ENCODE assay signal across 20 cellular contexts in the genomic region with DNA sequence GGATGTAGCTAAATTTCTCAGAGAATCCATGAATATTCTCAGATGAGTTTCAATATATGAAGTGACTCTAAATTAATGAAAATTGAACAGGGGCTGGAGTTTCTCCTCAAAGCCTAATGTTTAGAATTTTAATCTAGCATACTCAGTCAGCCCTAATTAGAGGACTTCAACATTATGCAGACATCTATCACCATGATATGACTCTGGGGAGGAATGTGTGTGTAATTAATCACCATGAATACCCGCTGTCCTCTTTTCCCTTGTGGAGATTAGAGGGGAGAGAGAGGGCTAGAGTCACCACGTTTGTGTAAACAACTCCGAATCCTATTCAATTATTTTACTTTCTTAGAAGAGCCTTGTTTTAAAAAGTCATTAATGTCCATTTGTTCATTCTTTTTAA.
DNase-seq lines count a peak whose midpoint lies in the region; ATAC-seq and TF ChIP-seq lines count a peak whose summit lies in the region.
"Had no signal": no experiment of that assay in that cellular context is flagged by ENCODE, and none has a peak within 500 bp of the region (broad histone marks: within the 10 kb centered on the region; RNA-seq: fewer than 3 reads in every experiment).

No MANE protein-coding gene starts in this region.

- no peaks in the 10 kb centered on the region for H3K9me3 ChIP-seq in left lung
- no peaks in the 10 kb centered on the region for H3K9me3 ChIP-seq in effector memory CD4-positive, alpha-beta T cell (ENCODE audit: control insufficient read depth, low read length)
- H3K9me3 ChIP-seq: BLaER1 treated with 17β-estradiol and CSF1 and Interleukin-3, amounts not matched to agents 10 nM and 100 nM; Caco-2; HAP-1; SJSA1 had no signal

- H3K79me1 ChIP-seq in mesendoderm (ENCODE audit: low read length) = no peaks in the 10 kb centered on the region

- H3K27ac ChIP-seq in GM23338 (ENCODE audit: low read depth) = no peak overlapping the region
- no peak overlapping the region for H3K27ac ChIP-seq in mesendoderm (ENCODE audit: low read depth, low read length)
- no peak overlapping the region for H3K27ac ChIP-seq in left lung
- no peak overlapping the region for H3K27ac ChIP-seq in effector memory CD4-positive, alpha-beta T cell (ENCODE audit: insufficient read depth, low read length, poor library complexity, severe bottlenecking)
- H3K27ac ChIP-seq: BLaER1 treated with 17β-estradiol and CSF1 and Interleukin-3, amounts not matched to agents 10 nM and 100 nM; SJSA1 had no signal

- no peak overlapping the region for H3K56ac ChIP-seq in mesendoderm (ENCODE audit: low read length)

- H3K27me3 Mint-ChIP-seq in GM23338 (ENCODE audit: insufficient read depth, low read depth, poor library complexity) = peaks cover 8% of the 10 kb centered on the region
- H3K27me3 Mint-ChIP-seq: CD4-positive, alpha-beta memory T cell had no signal

- no peak overlapping the region for H3K23ac ChIP-seq in mesendoderm (ENCODE audit: low read length)

- H3K79me2 ChIP-seq in GM23338 (replicated peaks; ENCODE audit: insufficient read depth) = no peaks in the 10 kb centered on the region
- H3K79me2 ChIP-seq in mesendoderm (ENCODE audit: control insufficient read depth, insufficient read depth, low read length) = no peaks in the 10 kb centered on the region

- H3K9me3 Mint-ChIP-seq in GM23338 = no peaks in the 10 kb centered on the region

- H3K36me3 Mint-ChIP-seq in GM23338 (ENCODE audit: low read depth) = peaks cover 3% of the 10 kb centered on the region; the same call in 1 of the 3 replicates
- H3K36me3 Mint-ChIP-seq: CD4-positive, alpha-beta memory T cell had no signal

- peaks cover 17% of the 10 kb centered on the region for H3K4me1 Mint-ChIP-seq in GM23338
- H3K4me1 Mint-ChIP-seq: CD4-positive, alpha-beta memory T cell had no signal

- TF ChIP-seq CTCF in GM23338 (conservative IDR thresholded peaks at IDR 0.05; ENCODE audit: low read depth in 2 of 2) (no peak), left lung (IDR thresholded peaks at IDR 0.05) (no peak)

- H3K27ac Mint-ChIP-seq in GM23338 = no peak overlapping the region
- H3K27ac Mint-ChIP-seq: CD4-positive, alpha-beta memory T cell had no signal

- H3K36me3 ChIP-seq in GM23338 (ENCODE audit: insufficient read depth) (no peaks in the 10 kb centered on the region), mesendoderm (ENCODE audit: control insufficient read depth, insufficient read depth, low read length) (no peaks in the 10 kb centered on the region), left lung (no peaks in the 10 kb centered on the region)
- H3K36me3 ChIP-seq in effector memory CD4-positive, alpha-beta T cell (ENCODE audit: control insufficient read depth, insufficient read depth, low read length) = no peaks in the 10 kb centered on the region
- H3K36me3 ChIP-seq: BLaER1 treated with 17β-estradiol and CSF1 and Interleukin-3, amounts not matched to agents 10 nM and 100 nM; HAP-1; SJSA1 had no signal

- no peak overlapping the region for H2BK5ac ChIP-seq in mesendoderm (ENCODE audit: low read length)

- no CpG with 5 or more reads among the region's 3 CpGs for WGBS in mesendoderm (ENCODE audit: extremely low coverage, insufficient coverage, low lambda C conversion rate)

- H2AFZ ChIP-seq in GM23338 = no peak overlapping the region

- no peak overlapping the region for H3K18ac ChIP-seq in mesendoderm (ENCODE audit: low read length)

- H4K20me1 ChIP-seq in GM23338 (replicated peaks; ENCODE audit: insufficient read depth) = no peaks in the 10 kb centered on the region
- H4K20me1 ChIP-seq: BLaER1 treated with 17β-estradiol and CSF1 and Interleukin-3, amounts not matched to agents 10 nM and 100 nM had no signal

- no peaks in the 10 kb centered on the region for H3K9me2 ChIP-seq in GM23338 (ENCODE audit: insufficient read depth)

- no peak overlapping the region for H3K4me3 Mint-ChIP-seq in GM23338
- H3K4me3 Mint-ChIP-seq: CD4-positive, alpha-beta memory T cell had no signal

- no peak overlapping the region for H3K4me3 ChIP-seq in GM23338
- no peak overlapping the region for H3K4me3 ChIP-seq in mesendoderm (ENCODE audit: low read length)
- no peak overlapping the region for H3K4me3 ChIP-seq in left lung
- no peak overlapping the region for H3K4me3 ChIP-seq in effector memory CD4-positive, alpha-beta T cell (ENCODE audit: insufficient read depth, low read depth, low read length, poor library complexity, severe bottlenecking)
- H3K4me3 ChIP-seq: BLaER1 treated with 17β-estradiol and CSF1 and Interleukin-3, amounts not matched to agents 10 nM and 100 nM; HAP-1; SJSA1 had no signal

- no peak overlapping the region for H2AK5ac ChIP-seq in mesendoderm (ENCODE audit: low read length)

- intact Hi-C loops in left lung (cut with DNase I) = no loop called here

- peak overlapping the region; percentile 36 for H2BK15ac ChIP-seq in mesendoderm (replicated peaks; ENCODE audit: low read depth)

- no peaks in the 10 kb centered on the region for H3K27me3 ChIP-seq in GM23338 (ENCODE audit: insufficient read depth)
- no peaks in the 10 kb centered on the region for H3K27me3 ChIP-seq in mesendoderm (ENCODE audit: insufficient read depth, low read length, poor library complexity)
- no peaks in the 10 kb centered on the region for H3K27me3 ChIP-seq in left lung
- H3K27me3 ChIP-seq in effector memory CD4-positive, alpha-beta T cell (replicated peaks; ENCODE audit: control insufficient read depth, insufficient read depth, low read length, poor library complexity, severe bottlenecking) = no peaks in the 10 kb centered on the region
- H3K27me3 ChIP-seq: BLaER1 treated with 17β-estradiol and CSF1 and Interleukin-3, amounts not matched to agents 10 nM and 100 nM; SJSA1 had no signal

- H3K4ac ChIP-seq in mesendoderm (ENCODE audit: low read depth, low read length) = no peak overlapping the region

- H3K4me1 ChIP-seq in GM23338 (ENCODE audit: insufficient read depth) (peaks cover 16% of the 10 kb centered on the region), mesendoderm (ENCODE audit: control insufficient read depth, low read depth, low read length) (peaks cover 2% of the 10 kb centered on the region), left lung (no peaks in the 10 kb centered on the region)
- no peaks in the 10 kb centered on the region for H3K4me1 ChIP-seq in effector memory CD4-positive, alpha-beta T cell (ENCODE audit: control insufficient read depth, insufficient read depth, low read length, poor library complexity, severe bottlenecking)
- H3K4me1 ChIP-seq: BLaER1 treated with 17β-estradiol and CSF1 and Interleukin-3, amounts not matched to agents 10 nM and 100 nM; Caco-2; HAP-1; SJSA1 had no signal

- ATAC-seq in GM23338 (peak; percentile 47), left lung (no peak), HG03520 (IDR thresholded peaks at IDR 0.05; ENCODE audit: unreplicated experiment) (no peak)

- no peak overlapping the region for H4K8ac ChIP-seq in mesendoderm (ENCODE audit: low read depth, low read length)

- no peak overlapping the region for H3K9ac ChIP-seq in mesendoderm (ENCODE audit: low read length)
- H3K9ac ChIP-seq: BLaER1 treated with 17β-estradiol and CSF1 and Interleukin-3, amounts not matched to agents 10 nM and 100 nM had no signal

- no peaks in the 10 kb centered on the region for H3F3A ChIP-seq in GM23338 (replicated peaks; ENCODE audit: low read depth)

- DNase-seq in A172 (ENCODE audit: low spot score) (peak; percentile 16), GM23338 (ENCODE audit: low spot score) (no peak), SK-N-DZ (ENCODE audit: low spot score) (peak; percentile 57), mesendoderm (peak; percentile 74), left lung (no peak)
- no peak for DNase-seq in effector memory CD4-positive, alpha-beta T cell
- DNase-seq: ACHN; Caco-2; CD4-positive, alpha-beta memory T cell; DMS153; IMR-90; MV-4-11; NCI-H1417; NCI-H1694 treated with DMSO at 0.1 percent for 48 hours; NCI-H2081 treated with DMSO at 0.1 percent for 48 hours; OCI-M1 had no signal

- peak overlapping the region; percentile 24; the same call in 1 of the 2 replicates for H3K4me2 ChIP-seq in GM23338
- no peak overlapping the region for H3K4me2 ChIP-seq in mesendoderm (ENCODE audit: low read length)
- H3K4me2 ChIP-seq: BLaER1 treated with 17β-estradiol and CSF1 and Interleukin-3, amounts not matched to agents 10 nM and 100 nM had no signal

- H2BK120ac ChIP-seq in mesendoderm (ENCODE audit: low read depth, low read length) = no peak overlapping the region

- no peak overlapping the region for H4K5ac ChIP-seq in mesendoderm (ENCODE audit: low read length)

TF ChIP-seq in GM23338, 12 proteins besides CTCF, POLR2A, EP300 and RAD21:
- no peak for TF ChIP-seq POLR2AphosphoS5 (IDR thresholded peaks at IDR 0.05; ENCODE audit: low read depth)

Comparison
In these comparisons a context has a peak if more than half of its experiments do, and no peak if none do; other contexts are left out.
1. DNase-seq: peak in A172 (single experiment), SK-N-DZ (single experiment) and mesendoderm (single experiment); none in GM23338 (single experiment), left lung (0 of 2) and effector memory CD4-positive, alpha-beta T cell (0 of 3).